Comparison of ENCODE assay signal across 1 cellular context in genomic region chr3:40524571-40525285, GRCh38.
TF ChIP-seq lines count a peak whose summit lies in the region.

Gene ZNF621 (plus strand): TSS chr3:40524960. CDS start chr3:40525841, 881 bp downstream.

TF ChIP-seq in K562, 482 proteins besides CTCF, POLR2A, EP300 and RAD21 (continued from another document and continues in another):
- TF ChIP-seq RAD51 (IDR thresholded peaks at IDR 0.05; ENCODE audit: borderline replicate concordance, low read depth) (peak; percentile 15; the same call in 1 of the 2 replicates), HDAC2 (IDR thresholded peaks at IDR 0.05) (no peak), PATZ1 (CRISPR knock-in tag; IDR thresholded peaks at IDR 0.05; ENCODE audit: borderline replicate concordance) (no peak), HNRNPLL (IDR thresholded peaks at IDR 0.05; ENCODE audit: low read depth, low read length, poor library complexity, severe bottlenecking) (peak; percentile 36), CGGBP1 (CRISPR knock-in tag; IDR thresholded peaks at IDR 0.05) (no peak), CBFA2T3 (IDR thresholded peaks at IDR 0.05) (no peak), RBM15 (IDR thresholded peaks at IDR 0.05; ENCODE audit: insufficient read depth, low read length) (no peak), GABPB1 (CRISPR knock-in tag; IDR thresholded peaks at IDR 0.05) (peak; percentile 92), PKNOX1 (IDR thresholded peaks at IDR 0.05) (no peak), FIP1L1 (IDR thresholded peaks at IDR 0.05; ENCODE audit: low read depth, low read length, poor library complexity, severe bottlenecking) (peak; percentile 60), SPI1 (IDR thresholded peaks at IDR 0.05; ENCODE audit: borderline replicate concordance, low read depth, low read length) (no peak), ARNT (IDR thresholded peaks at IDR 0.05) (no peak), CCNT2 (IDR thresholded peaks at IDR 0.05; ENCODE audit: borderline replicate concordance, extremely low read depth, insufficient read length, low read depth, low read length) (peak; percentile 88), ZNF134 (CRISPR knock-in tag; conservative IDR thresholded peaks at IDR 0.05) (no peak), PCBP2 (IDR thresholded peaks at IDR 0.05; ENCODE audit: low read depth, low read length, poor library complexity, severe bottlenecking) (no peak), RERE (CRISPR knock-in tag; IDR thresholded peaks at IDR 0.05; ENCODE audit: borderline replicate concordance) (no peak), ZBTB11 (CRISPR knock-in tag; IDR thresholded peaks at IDR 0.05) (peak in 1 of 3 experiments; percentile 90; a peak in 3 of 6 replicates), MTA1 (IDR thresholded peaks at IDR 0.05; ENCODE audit: borderline replicate concordance) (no peak), FOXJ2 (tag; IDR thresholded peaks at IDR 0.05) (no peak), SIN3B (IDR thresholded peaks at IDR 0.05; ENCODE audit: low read depth) (peak; percentile 80), PRPF4 (IDR thresholded peaks at IDR 0.05; ENCODE audit: insufficient read depth, low read depth, low read length, poor library complexity, severe bottlenecking) (peak; percentile 71), ZBTB49 (CRISPR knock-in tag; IDR thresholded peaks at IDR 0.05; ENCODE audit: borderline replicate concordance) (no peak), JUN (IDR thresholded peaks at IDR 0.05; ENCODE audit: borderline replicate concordance, low read depth, low read length) (peak; percentile 50; the same call in 1 of the 2 replicates), JUN (CRISPR knock-in tag; IDR thresholded peaks at IDR 0.05; ENCODE audit: borderline replicate concordance) (no peak), SRSF7 (optimal IDR thresholded peaks at IDR 0.05; ENCODE audit: low read depth, low read length) (no peak), L3MBTL2 (IDR thresholded peaks at IDR 0.05) (peak; percentile 92), SP2 (IDR thresholded peaks at IDR 0.05; ENCODE audit: extremely low read depth, low read depth, low read length, poor library complexity, severe bottlenecking) (peak; percentile 95), ZNF12 (CRISPR knock-in tag; IDR thresholded peaks at IDR 0.05) (no peak; the same call in 1 of the 2 replicates), PML (IDR thresholded peaks at IDR 0.05; ENCODE audit: low read length) (peak; percentile 81), NBN (IDR thresholded peaks at IDR 0.05; ENCODE audit: low read depth) (0 out of 2 replicates have a peak, but pooled peaks have one; percentile 73), DIDO1 (tag; IDR thresholded peaks at IDR 0.05; ENCODE audit: low read depth) (peak; percentile 66; the same call in 1 of the 2 replicates), CTBP1 (IDR thresholded peaks at IDR 0.05; ENCODE audit: borderline replicate concordance) (peak; percentile 92), HINFP (tag; conservative IDR thresholded peaks at IDR 0.05; ENCODE audit: low read depth) (no peak), MCM5 (IDR thresholded peaks at IDR 0.05; ENCODE audit: low read depth) (no peak), DACH1 (IDR thresholded peaks at IDR 0.05; ENCODE audit: partially characterized antibody) (no peak), MAFF (IDR thresholded peaks at IDR 0.05; ENCODE audit: low read length) (no peak), HEY1 (CRISPR knock-in tag; IDR thresholded peaks at IDR 0.05; ENCODE audit: borderline replicate concordance) (peak; percentile 24; the same call in 1 of the 2 replicates), ZFP36 (IDR thresholded peaks at IDR 0.05; ENCODE audit: low read depth, low read length, partially characterized antibody) (peak; percentile 69), WHSC1 (IDR thresholded peaks at IDR 0.05; ENCODE audit: low read length) (no peak), ZNF146 (CRISPR knock-in tag; IDR thresholded peaks at IDR 0.05; ENCODE audit: unreplicated experiment) (no peak), ZNF589 (CRISPR knock-in tag; IDR thresholded peaks at IDR 0.05; ENCODE audit: low read depth) (no peak), ZNF507 (tag; conservative IDR thresholded peaks at IDR 0.05) (no peak), ZNF551 (CRISPR knock-in tag; IDR thresholded peaks at IDR 0.05) (no peak), CHCHD3 (CRISPR knock-in tag; IDR thresholded peaks at IDR 0.05) (no peak), MECOM (CRISPR knock-in tag; IDR thresholded peaks at IDR 0.05) (no peak), TCF15 (CRISPR knock-in tag; IDR thresholded peaks at IDR 0.05) (no peak), MYNN (IDR thresholded peaks at IDR 0.05) (no peak), MYNN (CRISPR knock-in tag; IDR thresholded peaks at IDR 0.05) (no peak), ZNF57 (CRISPR knock-in tag; IDR thresholded peaks at IDR 0.05) (peak; percentile 68; the same call in 1 of the 2 replicates)
